Comparison of ENCODE assay signal across 16 cellular contexts in the genomic region with DNA sequence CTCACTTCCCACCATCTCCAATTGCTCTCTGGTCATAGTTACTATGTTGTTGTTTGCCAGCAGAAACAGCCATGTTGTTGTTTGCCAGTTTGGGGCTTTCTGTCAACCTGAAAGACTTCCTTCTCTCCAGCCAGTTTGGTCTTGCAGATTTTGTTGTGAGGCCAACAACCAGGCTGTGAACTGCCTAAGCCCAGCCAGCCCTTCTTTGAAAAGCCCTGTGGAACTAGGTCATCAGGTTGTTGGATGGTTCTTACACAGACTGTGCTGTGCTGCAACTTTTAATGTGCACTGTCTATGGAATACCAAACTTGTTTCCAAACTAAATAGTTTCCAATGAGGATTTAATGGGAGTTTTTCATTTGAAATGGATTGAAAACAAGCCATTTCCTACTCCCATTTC.
A peak's percentile ranks its signal among the peaks of the same experiment; 100 is the strongest.
DNase-seq lines count a peak whose midpoint lies in the region; ATAC-seq and TF ChIP-seq lines count a peak whose summit lies in the region.
"Had no signal": no experiment of that assay in that cellular context is flagged by ENCODE, and none has a peak within 500 bp of the region (broad histone marks: within the 10 kb centered on the region; RNA-seq: fewer than 3 reads in every experiment).

No MANE protein-coding gene starts in this region.

- no peaks in the 10 kb centered on the region for H3K27me3 Mint-ChIP-seq in activated CD4-positive, alpha-beta T cell treated with anti-CD3 and anti-CD28 coated beads for 36 hours

- POLR2A ChIA-PET in activated CD4-positive, alpha-beta T cell treated with anti-CD3 and anti-CD28 coated beads for 36 hours (lab: Charles Lee), result no interaction called here

- H3K27me3 ChIP-seq in right atrium auricular region, result no peaks in the 10 kb centered on the region
- H3K27me3 ChIP-seq: BLaER1 had no signal

- no peaks in the 10 kb centered on the region for H3K9me3 Mint-ChIP-seq in activated CD4-positive, alpha-beta T cell treated with anti-CD3 and anti-CD28 coated beads for 36 hours (ENCODE audit: low read depth)
- H3K9me3 Mint-ChIP-seq: CD8-positive, alpha-beta memory T cell had no signal

- no peaks in the 10 kb centered on the region for H3K36me3 ChIP-seq in right atrium auricular region
- no peaks in the 10 kb centered on the region for H3K36me3 ChIP-seq in mesodermal cell (ENCODE audit: control insufficient read depth, insufficient read depth, low read length)

- TF ChIP-seq CTCF in right atrium auricular region (IDR thresholded peaks at IDR 0.05), result no peak

- intact Hi-C loops in Right ventricle myocardium superior (cut with DNase I), result no loop called here
- intact Hi-C loops in sciatic nerve (cut with DNase I), result no loop called here
- intact Hi-C loops in activated CD4-positive, alpha-beta T cell treated with anti-CD3 and anti-CD28 coated beads for 36 hours (cut with DNase I, micrococcal nuclease), result no loop called here

- H3K36me3 Mint-ChIP-seq in activated CD4-positive, alpha-beta T cell treated with anti-CD3 and anti-CD28 coated beads for 36 hours (ENCODE audit: low read depth), result no peaks in the 10 kb centered on the region

- no peak overlapping the region for H3K4me3 Mint-ChIP-seq in activated CD4-positive, alpha-beta T cell treated with anti-CD3 and anti-CD28 coated beads for 36 hours
- H3K4me3 Mint-ChIP-seq: CD8-positive, alpha-beta memory T cell had no signal

- no peak overlapping the region for H3K27ac Mint-ChIP-seq in activated CD4-positive, alpha-beta T cell treated with anti-CD3 and anti-CD28 coated beads for 36 hours
- H3K27ac Mint-ChIP-seq: CD8-positive, alpha-beta memory T cell had no signal

- H3K9me3 ChIP-seq in right atrium auricular region, result no peaks in the 10 kb centered on the region
- no peaks in the 10 kb centered on the region for H3K9me3 ChIP-seq in mesodermal cell (ENCODE audit: control insufficient read depth, low read length)
- H3K9me3 ChIP-seq: BLaER1 had no signal

- no peaks in the 10 kb centered on the region for H3K4me1 Mint-ChIP-seq in activated CD4-positive, alpha-beta T cell treated with anti-CD3 and anti-CD28 coated beads for 36 hours
- H3K4me1 Mint-ChIP-seq: CD8-positive, alpha-beta memory T cell had no signal

- H3K27ac ChIP-seq in right atrium auricular region, result no peak overlapping the region
- H3K27ac ChIP-seq in mesodermal cell (ENCODE audit: low read depth, low read length, severe bottlenecking), result peak overlapping the region; percentile 57
- H3K27ac ChIP-seq: 22Rv1, BLaER1 had no signal

- H3K4me3 ChIP-seq in right atrium auricular region (no peak overlapping the region), mesodermal cell (ENCODE audit: extremely low read depth, insufficient read depth, low read length, poor library complexity, severe bottlenecking) (no peak overlapping the region)
- H3K4me3 ChIP-seq: BLaER1 had no signal

- DNase-seq in Right ventricle myocardium superior (no peak), right atrium auricular region (ENCODE audit: low spot score) (no peak), sciatic nerve (ENCODE audit: low spot score) (no peak), HT-29 (ENCODE audit: low spot score) (no peak)
- no peak for DNase-seq in activated CD4-positive, alpha-beta T cell treated with anti-CD3 and anti-CD28 coated beads for 36 hours
- DNase-seq in activated effector memory CD4-positive, alpha-beta T cell treated with Interleukin-2 at 50 U/mL for 16 hours, result no peak
- DNase-seq: CD8-positive, alpha-beta memory T cell; IMR-90; Kasumi-1; NCI-H1417; NCI-H2081; NCI-H526 treated with DMSO at 0.1 percent for 48 hours had no signal

- peaks cover 0 to 10% of the 10 kb centered on the region in 2 donors for H3K4me1 ChIP-seq in right atrium auricular region
- no peaks in the 10 kb centered on the region for H3K4me1 ChIP-seq in mesodermal cell (ENCODE audit: control insufficient read depth, insufficient read depth, low read length, poor library complexity, severe bottlenecking)

- CTCF ChIA-PET in activated CD4-positive, alpha-beta T cell treated with anti-CD3 and anti-CD28 coated beads for 36 hours (lab: Charles Lee), result no interaction called here

- ATAC-seq in Right ventricle myocardium superior (ENCODE audit: poor library complexity) (peak; percentile 38), esophagus mucosa (peak; percentile 67), sciatic nerve (peak; percentile 80)
- no peak for ATAC-seq in activated CD4-positive, alpha-beta T cell treated with anti-CD3 and anti-CD28 coated beads for 36 hours
